ENCODE assay signal across 26 cellular contexts in the genomic region with DNA sequence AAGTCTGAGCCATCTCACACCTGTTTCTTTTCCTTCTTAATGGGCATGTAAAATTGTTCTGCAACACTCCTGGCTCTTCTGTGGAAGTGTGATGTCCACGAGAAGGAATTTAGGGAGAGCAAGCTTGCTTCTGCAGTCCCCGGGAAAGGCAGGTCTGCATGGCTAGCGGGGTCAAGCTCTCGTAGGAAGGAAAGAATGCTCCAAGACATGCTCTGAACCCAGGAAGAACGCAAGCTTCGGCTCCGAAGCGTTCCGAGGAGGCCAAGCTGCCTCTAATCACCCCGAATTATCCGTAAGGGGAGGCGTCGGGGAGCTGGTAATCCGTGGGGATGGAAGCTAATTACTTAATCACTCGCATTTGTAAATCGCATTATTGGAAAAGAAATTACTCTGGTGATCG.
DNase-seq lines count a peak whose midpoint lies in the region; ATAC-seq and TF ChIP-seq lines count a peak whose summit lies in the region.
"Had no signal": no experiment of that assay in that cellular context is flagged by ENCODE, and none has a peak within 500 bp of the region (broad histone marks: within the 10 kb centered on the region; RNA-seq: fewer than 3 reads in every experiment).

No MANE protein-coding gene starts in this region.

- no peaks in the 10 kb centered on the region for H3K36me3 ChIP-seq in suprapubic skin
- H3K36me3 ChIP-seq: BLaER1 treated with 17β-estradiol and CSF1 and Interleukin-3, amounts not matched to agents 10 nM and 100 nM had no signal

- TF ChIP-seq CTCF in suprapubic skin (IDR thresholded peaks at IDR 0.05) (no peak), endothelial cell (IDR thresholded peaks at IDR 0.05; ENCODE audit: unreplicated experiment) (no peak)

- no peak for TF ChIP-seq EP300 in suprapubic skin (IDR thresholded peaks at IDR 0.05)

- DNase-seq in NCI-H82 (lab: John Stamatoyannopoulos, UW) (peak; percentile 58), NCI-H82 treated with DMSO at 0.1 percent for 48 hours (lab: John Stamatoyannopoulos, UW; ENCODE audit: unreplicated experiment) (no peak), mesenteric fat pad (ENCODE audit: low spot score) (peak; percentile 60), posterior vena cava (ENCODE audit: low spot score) (peak; percentile 8), suprapubic skin (ENCODE audit: low spot score in 2 of 2) (peak; percentile 46 to 53), endothelial cell (ENCODE audit: low spot score) (no peak), SHP77 treated with DMSO at 0.1 percent for 48 hours (lab: John Stamatoyannopoulos, UW) (no peak)
- DNase-seq: AML-193; Caco-2; Calu3; CD4-positive, alpha-beta T cell; CD8-positive, alpha-beta T cell; DMS 273 treated with DMSO at 0.1 percent for 48 hours; DMS153; DMS53; DMS79; DND-41; EL; GDM1 had no signal

- peaks cover 36% of the 10 kb centered on the region for H3K9me3 Mint-ChIP-seq in endothelial cell (ENCODE audit: unreplicated experiment)

- ATAC-seq in GM21367 (IDR thresholded peaks at IDR 0.05; ENCODE audit: unreplicated experiment), result no peak
- ATAC-seq: A549; CD8-positive, alpha-beta T cell; GM12878 had no signal

- H3K4me1 Mint-ChIP-seq in endothelial cell (ENCODE audit: unreplicated experiment), result no peaks in the 10 kb centered on the region
- H3K4me1 Mint-ChIP-seq: B cell had no signal

- no peak overlapping the region for H3K4me3 ChIP-seq in suprapubic skin
- H3K4me3 ChIP-seq: A549; BLaER1 treated with 17β-estradiol and CSF1 and Interleukin-3, amounts not matched to agents 10 nM and 100 nM; GM12878 had no signal

- H3K4me3 Mint-ChIP-seq in endothelial cell (ENCODE audit: unreplicated experiment), result no peak overlapping the region
- H3K4me3 Mint-ChIP-seq: B cell; CD4-positive, alpha-beta T cell; CD8-positive, alpha-beta T cell had no signal

- intact Hi-C loops in posterior vena cava (cut with DNase I), result loop anchor here in 1 of 2 donors (5.0 kb wide), 1 partner anchor 378 kb away; no protein-coding TSS in a partner anchor

- peaks cover 14% of the 10 kb centered on the region for H3K36me3 Mint-ChIP-seq in endothelial cell (ENCODE audit: low read depth, unreplicated experiment)
- H3K36me3 Mint-ChIP-seq: CD8-positive, alpha-beta T cell had no signal

- no peak overlapping the region for H3K27ac Mint-ChIP-seq in endothelial cell (ENCODE audit: unreplicated experiment)
- H3K27ac Mint-ChIP-seq: B cell; CD4-positive, alpha-beta T cell; CD8-positive, alpha-beta T cell had no signal

- no peaks in the 10 kb centered on the region for H3K27me3 ChIP-seq in suprapubic skin

- H3K4me1 ChIP-seq in suprapubic skin, result no peaks in the 10 kb centered on the region
- H3K4me1 ChIP-seq: A549, Caco-2 had no signal

- H3K9me3 ChIP-seq in suprapubic skin, result peaks cover 16% of the 10 kb centered on the region
- H3K9me3 ChIP-seq: Caco-2 had no signal

- TF ChIP-seq POLR2A in suprapubic skin (IDR thresholded peaks at IDR 0.05), result no peak

- H3K27ac ChIP-seq in suprapubic skin, result no peak overlapping the region
- H3K27ac ChIP-seq: 22Rv1; A549; BLaER1 treated with 17β-estradiol and CSF1 and Interleukin-3, amounts not matched to agents 10 nM and 100 nM; C4-2B had no signal

- peaks cover 9% of the 10 kb centered on the region for H3K27me3 Mint-ChIP-seq in endothelial cell (ENCODE audit: unreplicated experiment)
- H3K27me3 Mint-ChIP-seq: B cell; CD4-positive, alpha-beta T cell had no signal

- WGBS in suprapubic skin, result 81% methylated on average over 17 of the region's 17 CpGs

Comparison
In these comparisons a context has a peak if more than half of its experiments do, and no peak if none do; other contexts are left out.
1. DNase-seq: peak in NCI-H82 (single experiment), mesenteric fat pad (single experiment), posterior vena cava (single experiment) and suprapubic skin (2 of 2); none in NCI-H82 treated with DMSO at 0.1 percent for 48 hours (single experiment), endothelial cell (single experiment) and SHP77 treated with DMSO at 0.1 percent for 48 hours (single experiment).